In genomic region chr1:96843601-96844000, GRCh38 we compare ENCODE assay signal across 1 cellular context.
TF ChIP-seq lines count a peak whose summit lies in the region.

No MANE protein-coding gene starts in this region.

TF ChIP-seq in IMR-90, 13 proteins besides CTCF, POLR2A, EP300 and RAD21:
- TF ChIP-seq ELK1 (IDR thresholded peaks at IDR 0.05; ENCODE audit: borderline replicate concordance, low read depth, low read length) (no peak), USF2 (IDR thresholded peaks at IDR 0.05; ENCODE audit: low read depth, low read length) (no peak), SMC3 (IDR thresholded peaks at IDR 0.05; ENCODE audit: low read depth, low read length) (no peak), MAZ (IDR thresholded peaks at IDR 0.05; ENCODE audit: borderline replicate concordance, low read depth, low read length) (no peak), BHLHE40 (IDR thresholded peaks at IDR 0.05; ENCODE audit: low read depth, low read length) (no peak), NFE2L2 (IDR thresholded peaks at IDR 0.05; ENCODE audit: low read depth, low read length) (no peak), RCOR1 (IDR thresholded peaks at IDR 0.05; ENCODE audit: insufficient replicate concordance, low read length) (no peak), RFX5 (IDR thresholded peaks at IDR 0.05; ENCODE audit: low read depth, low read length) (no peak)
